In the genomic region with DNA sequence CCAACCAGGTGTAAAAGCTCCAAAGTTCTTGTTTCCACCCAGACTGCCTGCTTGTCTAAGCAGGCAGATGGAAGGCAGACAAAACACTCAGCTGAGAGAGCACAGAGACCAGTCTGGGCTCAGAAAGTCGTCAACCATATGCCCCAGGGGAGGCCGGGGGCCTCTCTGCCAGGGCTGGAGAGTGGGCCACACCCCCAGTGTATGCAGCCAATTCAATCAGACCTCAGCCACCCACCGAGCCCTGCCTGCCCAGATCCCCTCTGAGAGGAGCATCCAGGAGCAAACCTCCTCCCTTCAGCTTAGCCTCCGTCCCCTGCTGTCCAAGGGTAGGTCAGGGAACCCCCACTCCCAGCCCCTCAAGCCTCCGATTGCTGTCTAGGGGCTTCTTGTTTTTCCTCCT, we compare ENCODE assay signal across 17 cellular contexts.
DNase-seq lines count a peak whose midpoint lies in the region; ATAC-seq and TF ChIP-seq lines count a peak whose summit lies in the region.
"Had no signal": no experiment of that assay in that cellular context is flagged by ENCODE, and none has a peak within 500 bp of the region (broad histone marks: within the 10 kb centered on the region; RNA-seq: fewer than 3 reads in every experiment).

No MANE protein-coding gene starts in this region.

- no peak for ATAC-seq in gastrocnemius medialis
- ATAC-seq: Panc1, SK-N-SH treated with all-trans-retinoic acid at 6 μM for 48 hours had no signal

- TF ChIP-seq CTCF in gastrocnemius medialis (IDR thresholded peaks at IDR 0.05 in 4 of 5, conservative IDR thresholded peaks at IDR 0.05 in 1 of 5): no peak
- TF ChIP-seq CTCF in lower leg skin (IDR thresholded peaks at IDR 0.05): no peak

- H3K4me3 ChIP-seq in H7 (ENCODE audit: insufficient read depth, low read depth, low read length) (no peak overlapping the region), thymus (ENCODE audit: low read length) (no peak overlapping the region), gastrocnemius medialis (no peak overlapping the region), lower leg skin (ENCODE audit: low read depth, poor library complexity, severe bottlenecking) (no peak overlapping the region)
- H3K4me3 ChIP-seq: HAP-1 had no signal

- peak overlapping the region; percentile 5 for H3K27ac ChIP-seq in thymus (ENCODE audit: low read depth)
- no peak overlapping the region for H3K27ac ChIP-seq in gastrocnemius medialis

- H3K36me3 ChIP-seq in H7 (replicated peaks; ENCODE audit: control insufficient read depth, insufficient read depth, low read length): no peaks in the 10 kb centered on the region
- H3K36me3 ChIP-seq in thymus (ENCODE audit: control insufficient read depth, insufficient read depth): no peaks in the 10 kb centered on the region
- no peaks in the 10 kb centered on the region for H3K36me3 ChIP-seq in gastrocnemius medialis
- H3K36me3 ChIP-seq: HAP-1 had no signal

- H3K9me3 ChIP-seq in thymus (ENCODE audit: control insufficient read depth) (no peaks in the 10 kb centered on the region), gastrocnemius medialis (no peaks in the 10 kb centered on the region)
- H3K9me3 ChIP-seq: HAP-1 had no signal

- DNase-seq in NCI-H82 (lab: John Stamatoyannopoulos, UW): peak; percentile 43
- DNase-seq in NCI-H82 treated with DMSO at 0.1 percent for 48 hours (lab: John Stamatoyannopoulos, UW; ENCODE audit: unreplicated experiment): no peak
- DNase-seq in H7: peak; percentile 49
- DNase-seq in NCI-H446 treated with DMSO at 0.1 percent for 48 hours (lab: John Stamatoyannopoulos, UW): peak; percentile 65
- no peak for DNase-seq in stimulated activated CD4-positive, alpha-beta T cell treated with anti-CD3 and anti-CD28 coated beads, Interleukin-2, amount 100 ng/mL, for 24 hours
- no peak for DNase-seq in gastrocnemius medialis
- no peak for DNase-seq in lower leg skin (ENCODE audit: low spot score in 2 of 2)
- DNase-seq: AML-193, DMS79, KG1, NCI-H2081 treated with DMSO at 0.1 percent for 48 hours, NCI-H226, NCI-H526 treated with DMSO at 0.1 percent for 48 hours had no signal

- intact Hi-C loops in gastrocnemius medialis (cut with DNase I; ENCODE audit: low total_unique reads) (no loop called here), lower leg skin (cut with DNase I; ENCODE audit: low total_unique reads) (no loop called here)

- H3K27me3 ChIP-seq in H7 (ENCODE audit: control insufficient read depth, insufficient read depth, low read length) (peaks cover 26% of the 10 kb centered on the region), thymus (ENCODE audit: control insufficient read depth, insufficient read depth) (peaks cover 12% of the 10 kb centered on the region), gastrocnemius medialis (peaks cover 7 to 13% (median 9%) of the 10 kb centered on the region in 3 donors)

- TF ChIP-seq POLR2A in gastrocnemius medialis (IDR thresholded peaks at IDR 0.05) (no peak), lower leg skin (IDR thresholded peaks at IDR 0.05) (no peak)

- 89% methylated on average over 5 of the region's 5 CpGs for WGBS in thymus
- WGBS in lower leg skin, 2 donors: 52% methylated on average over 5 of the region's 5 CpGs

- in situ Hi-C loops in gastrocnemius medialis (cut with MboI; ENCODE audit: low sequenced_read_pairs in 4 of 4): no loop called here

- no peaks in the 10 kb centered on the region for H3K4me1 ChIP-seq in thymus (ENCODE audit: control insufficient read depth, insufficient read depth, low read length)
- no peaks in the 10 kb centered on the region for H3K4me1 ChIP-seq in gastrocnemius medialis
- H3K4me1 ChIP-seq: HAP-1 had no signal

Comparison
In these comparisons a context has a peak if more than half of its experiments do, and no peak if none do; other contexts are left out.
1. DNase-seq: peak in NCI-H82 (single experiment), H7 (single experiment) and NCI-H446 treated with DMSO at 0.1 percent for 48 hours (single experiment); none in NCI-H82 treated with DMSO at 0.1 percent for 48 hours (single experiment), stimulated activated CD4-positive, alpha-beta T cell treated with anti-CD3 and anti-CD28 coated beads, Interleukin-2, amount 100 ng/mL, for 24 hours (0 of 2), gastrocnemius medialis (0 of 2) and lower leg skin (0 of 2).